Comparison of ENCODE assay signal across 16 cellular contexts in genomic region chr3:53232641-53233377, GRCh38. TPM values are rescaled to one million over a fixed set of nuclear protein-coding genes. Genes with fewer than 3 reads are reported as not detected.
DNase-seq lines count a peak whose midpoint lies in the region; ATAC-seq and TF ChIP-seq lines count a peak whose summit lies in the region.
"Had no signal": no experiment of that assay in that cellular context is flagged by ENCODE, and none has a peak within 500 bp of the region (broad histone marks: within the 10 kb centered on the region; RNA-seq: fewer than 3 reads in every experiment).

No MANE protein-coding gene starts in this region.

- no peaks in the 10 kb centered on the region for H3K27me3 ChIP-seq in SK-N-SH (ENCODE audit: insufficient read depth)
- no peaks in the 10 kb centered on the region for H3K27me3 ChIP-seq in gastroesophageal sphincter
- H3K27me3 ChIP-seq: cardiac muscle cell, SJSA1, upper lobe of right lung had no signal

- TF ChIP-seq CTCF in SK-N-SH (IDR thresholded peaks at IDR 0.05) (no peak), gastroesophageal sphincter (IDR thresholded peaks at IDR 0.05) (no peak)

- H3K9me3 Mint-ChIP-seq in stimulated activated effector memory CD8-positive, alpha-beta T cell treated with anti-CD3 and anti-CD28 coated beads, Interleukin-12 subunit alpha, Interleukin-12 subunit beta, amount 100 ng/mL, for 72 hours, result no peaks in the 10 kb centered on the region

- H3K4me3 ChIP-seq in SK-N-SH (ENCODE audit: low read depth in 2 of 2, low read length in 1 of 2) (no peak overlapping the region), gastroesophageal sphincter (no peak overlapping the region)
- H3K4me3 ChIP-seq: cardiac muscle cell, prostate gland, SJSA1, upper lobe of right lung had no signal

- H3K4me3 Mint-ChIP-seq in stimulated activated effector memory CD8-positive, alpha-beta T cell treated with anti-CD3 and anti-CD28 coated beads, Interleukin-12 subunit alpha, Interleukin-12 subunit beta, amount 100 ng/mL, for 72 hours, result no peak overlapping the region
- H3K4me3 Mint-ChIP-seq: activated CD8-positive, alpha-beta memory T cell treated with anti-CD3 and anti-CD28 coated beads, Interleukin-2, amount 10 ng/mL, durations not matched to agents 7 days and 5 days had no signal

- no peak overlapping the region for H2AFZ ChIP-seq in SK-N-SH (ENCODE audit: low read depth)

- peaks cover 55 to 83% of the 10 kb centered on the region in 2 experiments for H3K36me3 ChIP-seq in SK-N-SH (replicated peaks in 1 of 2; ENCODE audit: control insufficient read depth in 1 of 2, insufficient read depth in 2 of 2, low read length in 1 of 2)
- H3K36me3 ChIP-seq in gastroesophageal sphincter, result peaks cover 0 to 100% of the 10 kb centered on the region in 2 donors

- TF ChIP-seq POLR2A in gastroesophageal sphincter (IDR thresholded peaks at IDR 0.05), result no peak

- H3K4me2 ChIP-seq in SK-N-SH, result no peak overlapping the region

- H3K36me3 Mint-ChIP-seq in stimulated activated effector memory CD8-positive, alpha-beta T cell treated with anti-CD3 and anti-CD28 coated beads, Interleukin-12 subunit alpha, Interleukin-12 subunit beta, amount 100 ng/mL, for 72 hours, result peaks cover 85% of the 10 kb centered on the region

- TF ChIP-seq EP300 in SK-N-SH (IDR thresholded peaks at IDR 0.05; ENCODE audit: borderline replicate concordance in 1 of 2, low read depth in 1 of 2, low read length in 1 of 2) (no peak), gastroesophageal sphincter (IDR thresholded peaks at IDR 0.05) (no peak)

- DNase-seq in SK-N-SH (peak; percentile 12), SHP77 (lab: John Stamatoyannopoulos, UW) (peak; percentile 77 to 78), GM19240 (ENCODE audit: insufficient read length, low spot score) (no peak)
- no peak for DNase-seq in stimulated activated effector memory CD8-positive, alpha-beta T cell treated with anti-CD3 and anti-CD28 coated beads, Interleukin-12 subunit alpha, Interleukin-12 subunit beta, amount 100 ng/mL, for 72 hours (ENCODE audit: low spot score in 2 of 2)
- no peak for DNase-seq in activated CD4-positive, alpha-beta T cell treated with anti-CD3 and anti-CD28 coated beads for 48 hours
- DNase-seq: activated CD8-positive, alpha-beta memory T cell treated with anti-CD3 and anti-CD28 coated beads, Interleukin-2, amount 10 ng/mL, durations not matched to agents 7 days and 5 days; islet precursor cell; NCI-H1092; NCI-H2171 treated with DMSO at 0.1 percent for 48 hours had no signal

- no peaks in the 10 kb centered on the region for H3K9me3 ChIP-seq in SK-N-SH
- no peaks in the 10 kb centered on the region for H3K9me3 ChIP-seq in gastroesophageal sphincter
- H3K9me3 ChIP-seq: prostate gland, SJSA1, upper lobe of right lung had no signal

- no peak for TF ChIP-seq RAD21 in SK-N-SH (IDR thresholded peaks at IDR 0.05; ENCODE audit: low read length)

- peaks cover 10% of the 10 kb centered on the region for H3K4me1 Mint-ChIP-seq in stimulated activated effector memory CD8-positive, alpha-beta T cell treated with anti-CD3 and anti-CD28 coated beads, Interleukin-12 subunit alpha, Interleukin-12 subunit beta, amount 100 ng/mL, for 72 hours

- H3K27ac ChIP-seq in SK-N-SH (ENCODE audit: low read depth in 2 of 2, low read length in 1 of 2), result no peak overlapping the region
- peak overlapping the region in 3 of 4 donors; percentile 28 to 78 (median 51) for H3K27ac ChIP-seq in gastroesophageal sphincter
- H3K27ac ChIP-seq: cardiac muscle cell, prostate gland, SJSA1, upper lobe of right lung had no signal

- CTCF ChIA-PET in SK-N-SH (lab: Yijun Ruan, JAX), result interaction anchor here (0.6 to 1.5 kb wide), 2 partner anchors 13 to 251 kb away, joined by 3 to 8 read pairs; no protein-coding TSS in a partner anchor

- no peaks in the 10 kb centered on the region for H3K9me2 ChIP-seq in SK-N-SH

- ATAC-seq in SK-N-SH treated with all-trans-retinoic acid at 6 μM for 48 hours (no peak), gastroesophageal sphincter (no peak), esophagus mucosa (no peak)
- ATAC-seq in stimulated activated effector memory CD8-positive, alpha-beta T cell treated with anti-CD3 and anti-CD28 coated beads, Interleukin-12 subunit alpha, Interleukin-12 subunit beta, amount 100 ng/mL, for 72 hours, result no peak
- ATAC-seq: activated CD8-positive, alpha-beta memory T cell treated with anti-CD3 and anti-CD28 coated beads, Interleukin-2, amount 10 ng/mL, durations not matched to agents 7 days and 5 days; upper lobe of right lung had no signal

- H3K4me1 ChIP-seq in SK-N-SH (ENCODE audit: control insufficient read depth in 1 of 2, insufficient read depth in 2 of 2, low read depth in 1 of 2, low read length in 1 of 2) (peaks cover 10 to 21% of the 10 kb centered on the region in 2 experiments; a peak in 3 of 4 replicates), gastroesophageal sphincter (peaks cover 0 to 28% (median 14%) of the 10 kb centered on the region in 3 donors)

- no peak overlapping the region for H3K9ac ChIP-seq in SK-N-SH

- no peaks in the 10 kb centered on the region for H4K20me1 ChIP-seq in SK-N-SH (ENCODE audit: insufficient read depth)

- H3F3A ChIP-seq in SK-N-SH (replicated peaks; ENCODE audit: insufficient read depth), result peaks cover 13% of the 10 kb centered on the region

- H3K79me2 ChIP-seq in SK-N-SH (ENCODE audit: insufficient read depth), result peaks cover 40% of the 10 kb centered on the region

- 80% methylated on average over 1 of the region's 18 CpGs for WGBS in SK-N-SH (ENCODE audit: low lambda C conversion rate)
- 40 to 43% methylated on average over 1 to 2 of the region's 18 CpGs for WGBS in gastroesophageal sphincter (ENCODE audit: low coverage in 1 of 2), 2 donors

- POLR2A ChIA-PET in SK-N-SH (lab: Yijun Ruan, JAX), result no interaction called here

- H3K27ac Mint-ChIP-seq in stimulated activated effector memory CD8-positive, alpha-beta T cell treated with anti-CD3 and anti-CD28 coated beads, Interleukin-12 subunit alpha, Interleukin-12 subunit beta, amount 100 ng/mL, for 72 hours, result peak overlapping the region; percentile 57

TF ChIP-seq in SK-N-SH, 30 proteins besides CTCF, POLR2A, EP300 and RAD21 (continues in another document):
- TF ChIP-seq TCF12 (IDR thresholded peaks at IDR 0.05), result no peak
- TF ChIP-seq NFIC (IDR thresholded peaks at IDR 0.05; ENCODE audit: borderline replicate concordance), result no peak
- TF ChIP-seq, protein P1, sequence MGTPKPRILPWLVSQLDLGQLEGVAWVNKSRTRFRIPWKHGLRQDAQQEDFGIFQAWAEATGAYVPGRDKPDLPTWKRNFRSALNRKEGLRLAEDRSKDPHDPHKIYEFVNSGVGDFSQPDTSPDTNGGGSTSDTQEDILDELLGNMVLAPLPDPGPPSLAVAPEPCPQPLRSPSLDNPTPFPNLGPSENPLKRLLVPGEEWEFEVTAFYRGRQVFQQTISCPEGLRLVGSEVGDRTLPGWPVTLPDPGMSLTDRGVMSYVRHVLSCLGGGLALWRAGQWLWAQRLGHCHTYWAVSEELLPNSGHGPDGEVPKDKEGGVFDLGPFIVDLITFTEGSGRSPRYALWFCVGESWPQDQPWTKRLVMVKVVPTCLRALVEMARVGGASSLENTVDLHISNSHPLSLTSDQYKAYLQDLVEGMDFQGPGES (IDR thresholded peaks at IDR 0.05; ENCODE audit: low read depth, low read length), result no peak
- TF ChIP-seq, protein P2, sequence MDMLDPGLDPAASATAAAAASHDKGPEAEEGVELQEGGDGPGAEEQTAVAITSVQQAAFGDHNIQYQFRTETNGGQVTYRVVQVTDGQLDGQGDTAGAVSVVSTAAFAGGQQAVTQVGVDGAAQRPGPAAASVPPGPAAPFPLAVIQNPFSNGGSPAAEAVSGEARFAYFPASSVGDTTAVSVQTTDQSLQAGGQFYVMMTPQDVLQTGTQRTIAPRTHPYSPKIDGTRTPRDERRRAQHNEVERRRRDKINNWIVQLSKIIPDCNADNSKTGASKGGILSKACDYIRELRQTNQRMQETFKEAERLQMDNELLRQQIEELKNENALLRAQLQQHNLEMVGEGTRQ (IDR thresholded peaks at IDR 0.05; ENCODE audit: borderline replicate concordance, low read depth, low read length), result no peak
- no peak for TF ChIP-seq FOSL2 (IDR thresholded peaks at IDR 0.05; ENCODE audit: borderline replicate concordance, low read depth)
- no peak for TF ChIP-seq MEF2A (IDR thresholded peaks at IDR 0.05; ENCODE audit: borderline replicate concordance, low read depth)
- TF ChIP-seq CHD2 (IDR thresholded peaks at IDR 0.05; ENCODE audit: low read length, partially characterized antibody), result no peak
- no peak for TF ChIP-seq TAF1 (IDR thresholded peaks at IDR 0.05; ENCODE audit: borderline replicate concordance, low read depth, low read length)

TF ChIP-seq in SK-N-SH treated with all-trans-retinoic acid at 6 μM for 48 hours, 23 proteins besides CTCF, POLR2A, EP300 and RAD21 (continues in another document):
- TF ChIP-seq OSR1 (CRISPR knock-in tag; IDR thresholded peaks at IDR 0.05) (no peak), PPARA (CRISPR knock-in tag; IDR thresholded peaks at IDR 0.05; ENCODE audit: borderline replicate concordance) (no peak), CSDC2 (CRISPR knock-in tag; IDR thresholded peaks at IDR 0.05) (no peak), ZFP30 (CRISPR knock-in tag; IDR thresholded peaks at IDR 0.05) (no peak), PATZ1 (CRISPR knock-in tag; IDR thresholded peaks at IDR 0.05; ENCODE audit: borderline replicate concordance) (no peak), BACH2 (CRISPR knock-in tag; IDR thresholded peaks at IDR 0.05; ENCODE audit: borderline replicate concordance) (no peak)

RNA-seq across cellular contexts. Expression of gene TKT, which starts 23.0 kb away (rescaled TPM):
- polyA plus RNA-seq in SK-N-SH (2012; rRNA removed), result 119 and 144 TPM in 2 replicates
- 70.5 and 99.2 TPM in 2 replicates for polyA plus RNA-seq in SK-N-SH (2012; cell fraction: cytosol; rRNA removed)
- 178 and 225 TPM in 2 replicates for polyA plus RNA-seq in SK-N-SH (2012; cell fraction: nucleus; rRNA removed)
- total RNA-seq in gastroesophageal sphincter, result 100 to 1,000 TPM; 218 to 386 (median 278) TPM
- 379 TPM for total RNA-seq in esophagus mucosa

Comparison
In these comparisons a context has a peak if more than half of its experiments do, and no peak if none do; other contexts are left out.
1. DNase-seq: peak in SK-N-SH (single experiment) and SHP77 (2 of 2); none in stimulated activated effector memory CD8-positive, alpha-beta T cell treated with anti-CD3 and anti-CD28 coated beads, Interleukin-12 subunit alpha, Interleukin-12 subunit beta, amount 100 ng/mL, for 72 hours (0 of 2), activated CD4-positive, alpha-beta T cell treated with anti-CD3 and anti-CD28 coated beads for 48 hours (single experiment) and GM19240 (single experiment).
2. H3K27ac ChIP-seq: peak in gastroesophageal sphincter (3 of 4); none in SK-N-SH (0 of 2).